Comparison of ENCODE assay signal across 8 cellular contexts in genomic region chr5:156815988-156816599, GRCh38. TPM values are rescaled to one million over a fixed set of nuclear protein-coding genes. Genes with fewer than 3 reads are reported as not detected.
DNase-seq lines count a peak whose midpoint lies in the region; ATAC-seq and TF ChIP-seq lines count a peak whose summit lies in the region.

No MANE protein-coding gene starts in this region.

- TF ChIP-seq CTCF in 22Rv1 (IDR thresholded peaks at IDR 0.05) (peak; percentile 64), cardiac fibroblast (IDR thresholded peaks at IDR 0.05; ENCODE audit: low read depth, low read length) (no peak), neural crest cell (conservative IDR thresholded peaks at IDR 0.05) (peak; percentile 64)

- H3K27me3 Mint-ChIP-seq in neural crest cell (ENCODE audit: low read depth): no peaks in the 10 kb centered on the region

- ATAC-seq in HG03571 (IDR thresholded peaks at IDR 0.05; ENCODE audit: unreplicated experiment): no peak

- H3K27ac Mint-ChIP-seq in neural crest cell (ENCODE audit: unreplicated experiment): no peak overlapping the region

- H3K36me3 Mint-ChIP-seq in neural crest cell (ENCODE audit: low read depth): no peaks in the 10 kb centered on the region

- H3K4me3 Mint-ChIP-seq in neural crest cell: no peak overlapping the region

- no peaks in the 10 kb centered on the region for H3K9me3 Mint-ChIP-seq in neural crest cell

- H3K4me3 ChIP-seq in cardiac fibroblast (replicated peaks in 1 of 2; ENCODE audit: low read depth in 2 of 2, low read length in 2 of 2): no peak overlapping the region

- DNase-seq in Daoy (ENCODE audit: low read depth) (peak; percentile 26), HCEC 1CT (peak; percentile 7), NCI-H82 (lab: John Stamatoyannopoulos, UW) (peak; percentile 72), cardiac fibroblast (ENCODE audit: low read depth in 2 of 2) (peak; percentile 1 to 35), neural crest cell (ENCODE audit: low read depth, low spot score) (peak; percentile 36), amniotic stem cell (lab: John Stamatoyannopoulos, UW) (no peak)

- no peak overlapping the region for H3K27ac ChIP-seq in 22Rv1

- H3K4me1 Mint-ChIP-seq in neural crest cell: no peaks in the 10 kb centered on the region

RNA-seq across cellular contexts. Expression of gene PPP1R2B, which starts 34.0 kb away (rescaled TPM):
- 0.06 and 1.5 TPM in 2 replicates for total RNA-seq in Daoy (2014; rRNA removed; shearing (Covaris generic))
- not detected in 2 replicates for total RNA-seq in neural crest cell
